Comparison of ENCODE assay signal across 12 cellular contexts in genomic region chr17:77649717-77650211, GRCh38.
DNase-seq lines count a peak whose midpoint lies in the region; ATAC-seq, FAIRE-seq and TF ChIP-seq lines count a peak whose summit lies in the region.
"Had no signal": no experiment of that assay in that cellular context is flagged by ENCODE, and none has a peak within 500 bp of the region (broad histone marks: within the 10 kb centered on the region; RNA-seq: fewer than 3 reads in every experiment).

No MANE protein-coding gene starts in this region.

- no peak overlapping the region for H2BK120ac ChIP-seq in mesendoderm (ENCODE audit: low read depth, low read length)

- H3K79me2 ChIP-seq in astrocyte (ENCODE audit: insufficient read depth, low read length) (no peaks in the 10 kb centered on the region), mesendoderm (ENCODE audit: control insufficient read depth, insufficient read depth, low read length) (no peaks in the 10 kb centered on the region)

- H2BK15ac ChIP-seq in mesendoderm (replicated peaks; ENCODE audit: low read depth): no peak overlapping the region

- intact Hi-C loops in esophagus squamous epithelium (cut with DNase I): no loop called here

- H3K4me3 ChIP-seq in Jurkat, Clone E6-1 (ENCODE audit: low read length): no peak overlapping the region
- no peak overlapping the region for H3K4me3 ChIP-seq in astrocyte (ENCODE audit: insufficient read depth, low read depth, low read length)
- no peak overlapping the region for H3K4me3 ChIP-seq in mesendoderm (ENCODE audit: low read length)
- no peak overlapping the region for H3K4me3 ChIP-seq in esophagus squamous epithelium

- H3K4me3 Mint-ChIP-seq in astrocyte (ENCODE audit: unreplicated experiment): no peak overlapping the region
- H3K4me3 Mint-ChIP-seq: memory B cell, type B pancreatic cell had no signal

- peaks cover 7% of the 10 kb centered on the region for H3K4me1 ChIP-seq in astrocyte (ENCODE audit: insufficient read depth, low read length)
- H3K4me1 ChIP-seq in mesendoderm (ENCODE audit: control insufficient read depth, low read depth, low read length): peaks cover 2% of the 10 kb centered on the region
- peaks cover 0 to 11% (median 0%) of the 10 kb centered on the region in 3 donors for H3K4me1 ChIP-seq in esophagus squamous epithelium

- no CpG with 5 or more reads among the region's 8 CpGs for WGBS in mesendoderm (ENCODE audit: extremely low coverage, insufficient coverage, low lambda C conversion rate)
- WGBS in esophagus squamous epithelium, 2 donors: 73 to 78% methylated on average over 6 to 8 of the region's 8 CpGs

- H3K9me3 Mint-ChIP-seq in astrocyte (ENCODE audit: unreplicated experiment): peaks cover 14% of the 10 kb centered on the region
- H3K9me3 Mint-ChIP-seq: memory B cell had no signal

- H3K9me3 ChIP-seq in astrocyte (ENCODE audit: insufficient read depth, low read depth, low read length): peaks cover 3% of the 10 kb centered on the region
- H3K9me3 ChIP-seq in esophagus squamous epithelium: no peaks in the 10 kb centered on the region

- H3K9ac ChIP-seq in astrocyte (ENCODE audit: low read length) (no peak overlapping the region), mesendoderm (ENCODE audit: low read length) (no peak overlapping the region)

- ATAC-seq in GM18873 (IDR thresholded peaks at IDR 0.05; ENCODE audit: low FRiP score, unreplicated experiment): no peak

- H3K56ac ChIP-seq in mesendoderm (ENCODE audit: low read length): no peak overlapping the region

- H3K27ac ChIP-seq in astrocyte (ENCODE audit: low read depth, low read length) (no peak overlapping the region), mesendoderm (ENCODE audit: low read depth, low read length) (no peak overlapping the region), esophagus squamous epithelium (no peak overlapping the region)

- no peak overlapping the region for H3K23ac ChIP-seq in mesendoderm (ENCODE audit: low read length)

- peaks cover 14% of the 10 kb centered on the region for H3K27me3 ChIP-seq in astrocyte (ENCODE audit: insufficient read depth, low read length)
- H3K27me3 ChIP-seq in mesendoderm (ENCODE audit: insufficient read depth, low read length, poor library complexity): no peaks in the 10 kb centered on the region
- H3K27me3 ChIP-seq in esophagus squamous epithelium: peaks cover 0 to 20% (median 0%) of the 10 kb centered on the region in 4 donors

- peak; percentile 44 for DNase-seq in EL
- DNase-seq in Jurkat, Clone E6-1 (ENCODE audit: low read depth, low spot score): peak; percentile 27
- DNase-seq in astrocyte (ENCODE audit: low read depth): peak; percentile 63
- peak; percentile 16 for DNase-seq in mesendoderm
- DNase-seq in NOMO-1 treated with DMSO at 0.1 percent for 48 hours (lab: John Stamatoyannopoulos, UW; ENCODE audit: unreplicated experiment): no peak
- no peak for DNase-seq in esophagus squamous epithelium (lab: John Stamatoyannopoulos, UW)
- DNase-seq in amniotic stem cell (lab: John Stamatoyannopoulos, UW): no peak
- DNase-seq: DMS153, MV-4-11 had no signal

- H3K36me3 ChIP-seq in astrocyte (ENCODE audit: insufficient read depth, low read length) (no peaks in the 10 kb centered on the region), mesendoderm (ENCODE audit: control insufficient read depth, insufficient read depth, low read length) (no peaks in the 10 kb centered on the region), esophagus squamous epithelium (no peaks in the 10 kb centered on the region)

- no peak for TF ChIP-seq POLR2A in esophagus squamous epithelium (IDR thresholded peaks at IDR 0.05)

- no peak overlapping the region for H4K5ac ChIP-seq in mesendoderm (ENCODE audit: low read length)

- peaks cover 29% of the 10 kb centered on the region for H3K27me3 Mint-ChIP-seq in astrocyte (ENCODE audit: low read depth, unreplicated experiment)

- no peak for FAIRE-seq in astrocyte (lab: Jason Lieb, UNC)

- H2BK5ac ChIP-seq in mesendoderm (ENCODE audit: low read length): no peak overlapping the region

- H3K4me2 ChIP-seq in astrocyte (ENCODE audit: low read length): peak overlapping the region; percentile 22
- H3K4me2 ChIP-seq in mesendoderm (ENCODE audit: low read length): no peak overlapping the region

- no peak overlapping the region for H4K8ac ChIP-seq in mesendoderm (ENCODE audit: low read depth, low read length)

- H2AK5ac ChIP-seq in mesendoderm (ENCODE audit: low read length): no peak overlapping the region

- no peaks in the 10 kb centered on the region for H3K79me1 ChIP-seq in mesendoderm (ENCODE audit: low read length)

- TF ChIP-seq CTCF in astrocyte (IDR thresholded peaks at IDR 0.05; ENCODE audit: insufficient read depth, low read depth, low read length): no peak
- TF ChIP-seq CTCF in esophagus squamous epithelium (IDR thresholded peaks at IDR 0.05): no peak

- peaks cover 2% of the 10 kb centered on the region for H3K4me1 Mint-ChIP-seq in astrocyte (ENCODE audit: low read depth, unreplicated experiment)
- H3K4me1 Mint-ChIP-seq: memory B cell had no signal

- no peak overlapping the region for H3K27ac Mint-ChIP-seq in astrocyte (ENCODE audit: unreplicated experiment)
- H3K27ac Mint-ChIP-seq: memory B cell, type B pancreatic cell had no signal

- H3K18ac ChIP-seq in mesendoderm (ENCODE audit: low read length): no peak overlapping the region

- H2AFZ ChIP-seq in astrocyte (ENCODE audit: low read depth, low read length): no peak overlapping the region

- H3K36me3 Mint-ChIP-seq in astrocyte (ENCODE audit: low read depth, unreplicated experiment): no peaks in the 10 kb centered on the region
- H3K36me3 Mint-ChIP-seq: memory B cell, type B pancreatic cell had no signal

- H4K20me1 ChIP-seq in astrocyte (ENCODE audit: insufficient read depth, low read length): no peaks in the 10 kb centered on the region

- H3K4ac ChIP-seq in mesendoderm (ENCODE audit: low read depth, low read length): no peak overlapping the region

Comparison
In these comparisons a context has a peak if more than half of its experiments do, and no peak if none do; other contexts are left out.
1. DNase-seq: peak in EL (single experiment), Jurkat, Clone E6-1 (single experiment), astrocyte (single experiment) and mesendoderm (single experiment); none in NOMO-1 treated with DMSO at 0.1 percent for 48 hours (single experiment), esophagus squamous epithelium (single experiment) and amniotic stem cell (single experiment).